ENCODE assay signal across 8 cellular contexts in genomic region chr11:77619576-77620198, GRCh38. TPM values are rescaled to one million over a fixed set of nuclear protein-coding genes. Genes with fewer than 3 reads are reported as not detected.
DNase-seq lines count a peak whose midpoint lies in the region; ATAC-seq and TF ChIP-seq lines count a peak whose summit lies in the region.

No MANE protein-coding gene starts in this region.

- no peak for DNase-seq in CD4-positive, alpha-beta T cell
- peak; percentile 92 for DNase-seq in GM23338 (ENCODE audit: low spot score)
- DNase-seq in NCI-H748 treated with DMSO at 0.1 percent for 48 hours (lab: John Stamatoyannopoulos, UW) = peak; percentile 7
- no peak for DNase-seq in coronary artery (ENCODE audit: low spot score)
- peak in 1 of 3 donors; percentile 69 for DNase-seq in mucosa of descending colon
- DNase-seq in effector memory CD4-positive, alpha-beta T cell = no peak

- no peaks in the 10 kb centered on the region for H3K27me3 ChIP-seq in CD4-positive, alpha-beta T cell (ENCODE audit: control insufficient read depth, insufficient read depth, low read length)
- H3K27me3 ChIP-seq in GM23338 (ENCODE audit: insufficient read depth) = no peaks in the 10 kb centered on the region
- no peaks in the 10 kb centered on the region for H3K27me3 ChIP-seq in effector memory CD4-positive, alpha-beta T cell (replicated peaks; ENCODE audit: control insufficient read depth, insufficient read depth, low read length, poor library complexity, severe bottlenecking)

- peak; percentile 41 for ATAC-seq in CD4-positive, alpha-beta T cell (ENCODE audit: poor library complexity)
- ATAC-seq in GM23338 (peak; percentile 50; the same call in 2 of the 3 replicates), mucosa of descending colon (peak; percentile 50), HG02938 (IDR thresholded peaks at IDR 0.05; ENCODE audit: unreplicated experiment) (no peak), GM18505 (IDR thresholded peaks at IDR 0.05; ENCODE audit: unreplicated experiment) (no peak)

- H3K27me3 Mint-ChIP-seq in CD4-positive, alpha-beta T cell = no peaks in the 10 kb centered on the region
- no peaks in the 10 kb centered on the region for H3K27me3 Mint-ChIP-seq in GM23338 (ENCODE audit: insufficient read depth, low read depth, poor library complexity)

- H3K36me3 ChIP-seq in GM23338 (ENCODE audit: insufficient read depth) (peaks cover 54% of the 10 kb centered on the region), mucosa of descending colon (ENCODE audit: low read depth) (no peaks in the 10 kb centered on the region)
- H3K36me3 ChIP-seq in effector memory CD4-positive, alpha-beta T cell (ENCODE audit: control insufficient read depth, insufficient read depth, low read length) = peaks cover 37% of the 10 kb centered on the region

- H3K9me2 ChIP-seq in GM23338 (ENCODE audit: insufficient read depth) = no peaks in the 10 kb centered on the region

- H3K4me1 Mint-ChIP-seq in CD4-positive, alpha-beta T cell (ENCODE audit: low read depth) = no peaks in the 10 kb centered on the region
- H3K4me1 Mint-ChIP-seq in GM23338 = no peaks in the 10 kb centered on the region

- no peak for TF ChIP-seq POLR2A in GM18505 (IDR thresholded peaks at IDR 0.05; ENCODE audit: borderline replicate concordance, extremely low read depth, insufficient read depth, insufficient read length)

- peak; percentile 82 for TF ChIP-seq CTCF in CD4-positive, alpha-beta T cell (IDR thresholded peaks at IDR 0.05)
- TF ChIP-seq CTCF in GM23338 (conservative IDR thresholded peaks at IDR 0.05; ENCODE audit: low read depth in 2 of 2) (peak; percentile 72 to 95), coronary artery (IDR thresholded peaks at IDR 0.05) (peak; percentile 60), mucosa of descending colon (IDR thresholded peaks at IDR 0.05) (peak; percentile 44)

- intact Hi-C loops in CD4-positive, alpha-beta T cell (cut with DNase I, micrococcal nuclease) = loop anchor here (2.0 to 10.0 kb wide), 3 partner anchors 493 to 885 kb away; no protein-coding TSS in a partner anchor
- intact Hi-C loops in mucosa of descending colon (cut with DNase I, micrococcal nuclease) = no loop called here

- no peak overlapping the region for H3K4me2 ChIP-seq in GM23338

- H4K20me1 ChIP-seq in GM23338 (replicated peaks; ENCODE audit: insufficient read depth) = no peaks in the 10 kb centered on the region

- H3K9me3 Mint-ChIP-seq in CD4-positive, alpha-beta T cell = no peaks in the 10 kb centered on the region
- no peaks in the 10 kb centered on the region for H3K9me3 Mint-ChIP-seq in GM23338

- POLR2A ChIA-PET in CD4-positive, alpha-beta T cell (lab: Charles Lee) = no interaction called here

- no peak overlapping the region for H3K27ac ChIP-seq in CD4-positive, alpha-beta T cell (ENCODE audit: low read depth, low read length)
- no peak overlapping the region for H3K27ac ChIP-seq in GM23338 (ENCODE audit: low read depth)
- H3K27ac ChIP-seq in coronary artery = no peak overlapping the region
- H3K27ac ChIP-seq in effector memory CD4-positive, alpha-beta T cell (ENCODE audit: insufficient read depth, low read length, poor library complexity, severe bottlenecking) = no peak overlapping the region

- H3K4me1 ChIP-seq in GM23338 (ENCODE audit: insufficient read depth) (no peaks in the 10 kb centered on the region), mucosa of descending colon (ENCODE audit: low read depth) (no peaks in the 10 kb centered on the region)
- no peaks in the 10 kb centered on the region for H3K4me1 ChIP-seq in effector memory CD4-positive, alpha-beta T cell (ENCODE audit: control insufficient read depth, insufficient read depth, low read length, poor library complexity, severe bottlenecking)

- H3K9me3 ChIP-seq in CD4-positive, alpha-beta T cell (ENCODE audit: control insufficient read depth, low read length) = no peaks in the 10 kb centered on the region
- no peaks in the 10 kb centered on the region for H3K9me3 ChIP-seq in mucosa of descending colon
- no peaks in the 10 kb centered on the region for H3K9me3 ChIP-seq in effector memory CD4-positive, alpha-beta T cell (ENCODE audit: control insufficient read depth, low read length)

- peaks cover 92% of the 10 kb centered on the region for H3K36me3 Mint-ChIP-seq in CD4-positive, alpha-beta T cell (ENCODE audit: low read depth)
- H3K36me3 Mint-ChIP-seq in GM23338 (ENCODE audit: low read depth) = peaks cover 85% of the 10 kb centered on the region

- H3K4me3 ChIP-seq in GM23338 (no peak overlapping the region), coronary artery (no peak overlapping the region), mucosa of descending colon (no peak overlapping the region)
- no peak overlapping the region for H3K4me3 ChIP-seq in effector memory CD4-positive, alpha-beta T cell (ENCODE audit: insufficient read depth, low read depth, low read length, poor library complexity, severe bottlenecking)

- 0 out of 2 replicates have a peak, but pooled peaks cover 3% of the 10 kb centered on the region for H3F3A ChIP-seq in GM23338 (replicated peaks; ENCODE audit: low read depth)

- no peak overlapping the region for H2AFZ ChIP-seq in GM23338

- CTCF ChIA-PET in CD4-positive, alpha-beta T cell (lab: Charles Lee) = interaction anchor here (0.6 to 2.6 kb wide), 5 partner anchors 11 to 493 kb away, joined by 3 to 13 read pairs (median 5); no protein-coding TSS in a partner anchor

- no peak overlapping the region for H3K27ac Mint-ChIP-seq in CD4-positive, alpha-beta T cell
- no peak overlapping the region for H3K27ac Mint-ChIP-seq in GM23338

- no peaks in the 10 kb centered on the region for H3K79me2 ChIP-seq in GM23338 (replicated peaks; ENCODE audit: insufficient read depth)

- H3K4me3 Mint-ChIP-seq in CD4-positive, alpha-beta T cell = no peak overlapping the region
- H3K4me3 Mint-ChIP-seq in GM23338 = no peak overlapping the region

TF ChIP-seq in GM23338, 12 proteins besides CTCF, POLR2A, EP300 and RAD21:
- no peak for TF ChIP-seq EZH2phosphoT487 (IDR thresholded peaks at IDR 0.05; ENCODE audit: unreplicated experiment)
- TF ChIP-seq ZNF114 (CRISPR knock-in tag; IDR thresholded peaks at IDR 0.05) = no peak
- no peak for TF ChIP-seq CREB1 (CRISPR knock-in tag; IDR thresholded peaks at IDR 0.05; ENCODE audit: low read depth)

RNA-seq across cellular contexts. Expression of gene CLNS1A, which starts 17.9 kb away (rescaled TPM):
- 10 to 100 TPM; 87.8 to 93.1 TPM for total RNA-seq in CD4-positive, alpha-beta T cell
- 204 and 208 TPM in 2 replicates for total RNA-seq in GM23338 (2014; rRNA removed; shearing (Covaris generic))
- polyA plus RNA-seq in GM23338 (2016; fragmentation: Nextera tagmentation; extraction: Ambion mirVana) = 131 and 160 TPM in 2 replicates
- total RNA-seq in mucosa of descending colon = 10 to 100 TPM; 61.2 to 82.4 (median 78.9) TPM

RNA-seq across cellular contexts. Expression of gene AQP11, which starts 29.9 kb away (rescaled TPM):
- not detected for total RNA-seq in CD4-positive, alpha-beta T cell
- 1.7 and 1.8 TPM in 2 replicates for total RNA-seq in GM23338 (2014; rRNA removed; shearing (Covaris generic))
- polyA plus RNA-seq in GM23338 (2016; fragmentation: Nextera tagmentation; extraction: Ambion mirVana) = 3.4 and 4.1 TPM in 2 replicates
- 1 to 10 TPM; 4.7 to 6.5 (median 6.1) TPM for total RNA-seq in mucosa of descending colon

Comparison
In these comparisons a context has a peak if more than half of its experiments do, and no peak if none do; other contexts are left out.
1. ATAC-seq: peak in CD4-positive, alpha-beta T cell (single experiment), GM23338 (single experiment) and mucosa of descending colon (single experiment); none in HG02938 (single experiment) and GM18505 (single experiment).
2. DNase-seq: peak in GM23338 (single experiment) and NCI-H748 treated with DMSO at 0.1 percent for 48 hours (single experiment); none in CD4-positive, alpha-beta T cell (0 of 10), coronary artery (single experiment) and effector memory CD4-positive, alpha-beta T cell (0 of 3).
3. intact Hi-C loops: an anchor here in CD4-positive, alpha-beta T cell (2.0 to 10.0 kb wide); none called in mucosa of descending colon.
4. Peak in every context shown above with its lines, with median percentiles within 50 percentile points of each other: CTCF ChIP-seq.